10 cellular contexts compared by ENCODE assay signal in genomic region chr12:132471011-132471857, GRCh38. TPM values are rescaled to one million over a fixed set of nuclear protein-coding genes. Genes with fewer than 3 reads are reported as not detected.
DNase-seq lines count a peak whose midpoint lies in the region; ATAC-seq and TF ChIP-seq lines count a peak whose summit lies in the region.
"Had no signal": no experiment of that assay in that cellular context is flagged by ENCODE, and none has a peak within 500 bp of the region (broad histone marks: within the 10 kb centered on the region; RNA-seq: fewer than 3 reads in every experiment).

No MANE protein-coding gene starts in this region.

- H3K9me3 ChIP-seq in DOHH2 (ENCODE audit: control insufficient read depth, insufficient read depth, low read length) (peaks cover 16% of the 10 kb centered on the region; the same call in 1 of the 2 replicates), suprapubic skin (no peaks in the 10 kb centered on the region)

- peak overlapping the region; percentile 57 for H3K4me2 ChIP-seq in DOHH2 (ENCODE audit: low read length)

- H3K36me3 ChIP-seq in DOHH2 (ENCODE audit: control insufficient read depth, low read length) (peaks cover 2% of the 10 kb centered on the region; the same call in 1 of the 2 replicates), suprapubic skin (no peaks in the 10 kb centered on the region)

- TF ChIP-seq EP300 in suprapubic skin (IDR thresholded peaks at IDR 0.05) = no peak

- H3K4me3 ChIP-seq in DOHH2 (ENCODE audit: low read length) = peak overlapping the region; percentile 18
- H3K4me3 ChIP-seq in suprapubic skin = no peak overlapping the region

- DNase-seq in UCSD-AML1 (lab: John Stamatoyannopoulos, UW; ENCODE audit: unreplicated experiment) (peak; percentile 75), medulla oblongata (ENCODE audit: extremely low spot score) (peak; percentile 32), suprapubic skin (ENCODE audit: low spot score in 2 of 2) (no peak), hippocampal formation (lab: John Stamatoyannopoulos, UW) (no peak)
- DNase-seq in stimulated activated CD4-positive, alpha-beta T cell treated with anti-CD3 and anti-CD28 coated beads, Interleukin-15, amount 100 ng/mL, for 24 hours = no peak
- DNase-seq: dermis blood vessel endothelial cell, NCI-H2029 had no signal

- H4K20me1 ChIP-seq in DOHH2 (ENCODE audit: control insufficient read depth, insufficient read depth, low read depth, low read length) = no peaks in the 10 kb centered on the region

- peaks cover 40% of the 10 kb centered on the region for H3F3A ChIP-seq in DOHH2 (ENCODE audit: control insufficient read depth, insufficient read depth)

- no peak for TF ChIP-seq POLR2A in suprapubic skin (IDR thresholded peaks at IDR 0.05)

- H3K27ac ChIP-seq in DOHH2 (ENCODE audit: low read depth, low read length) (peak overlapping the region; percentile 100), suprapubic skin (no peak overlapping the region)

- H3K79me2 ChIP-seq in DOHH2 (ENCODE audit: control insufficient read depth, low read length) = no peaks in the 10 kb centered on the region

- 58% methylated on average over 18 of the region's 18 CpGs for WGBS in suprapubic skin

- H3K9me2 ChIP-seq in DOHH2 (replicated peaks; ENCODE audit: control insufficient read depth, low read length) = no peaks in the 10 kb centered on the region

- TF ChIP-seq CTCF in DOHH2 (IDR thresholded peaks at IDR 0.05; ENCODE audit: low read depth, low read length, poor library complexity, severe bottlenecking) (no peak), suprapubic skin (IDR thresholded peaks at IDR 0.05) (no peak)

- ATAC-seq in HG02981 (IDR thresholded peaks at IDR 0.05; ENCODE audit: unreplicated experiment) = peak; percentile 40
- no peak for ATAC-seq in HG03442 (IDR thresholded peaks at IDR 0.05; ENCODE audit: unreplicated experiment)

- H3K27me3 ChIP-seq in DOHH2 (ENCODE audit: control insufficient read depth, low read length) = no peaks in the 10 kb centered on the region
- H3K27me3 ChIP-seq in suprapubic skin = peaks cover 27% of the 10 kb centered on the region

- H3K4me1 ChIP-seq in DOHH2 (ENCODE audit: control insufficient read depth, low read length) (peaks cover 75% of the 10 kb centered on the region), suprapubic skin (no peaks in the 10 kb centered on the region)

RNA-seq across cellular contexts. Expression of gene FBRSL1, which starts 18.7 kb away (rescaled TPM):
- 10 to 100 TPM; 26.0 to 33.7 (median 27.2) TPM for total RNA-seq in suprapubic skin

Comparison
In these comparisons a context has a peak if more than half of its experiments do, and no peak if none do; other contexts are left out.
1. DNase-seq: peak in UCSD-AML1 (single experiment) and medulla oblongata (single experiment); none in stimulated activated CD4-positive, alpha-beta T cell treated with anti-CD3 and anti-CD28 coated beads, Interleukin-15, amount 100 ng/mL, for 24 hours (single experiment), suprapubic skin (0 of 2) and hippocampal formation (0 of 2).